In genomic region chr12:127381043-127381668, GRCh38 we compare ENCODE assay signal across 8 cellular contexts.
A peak's percentile ranks its signal among the peaks of the same experiment; 100 is the strongest.
DNase-seq lines count a peak whose midpoint lies in the region; ATAC-seq lines count a peak whose summit lies in the region.

No MANE protein-coding gene starts in this region.

- peak; percentile 73 for ATAC-seq in HG02852 (IDR thresholded peaks at IDR 0.05; ENCODE audit: unreplicated experiment)

- H2BK120ac ChIP-seq in trophoblast cell (ENCODE audit: insufficient read depth, low read length, poor library complexity) = no peak overlapping the region

- H4K8ac ChIP-seq in trophoblast cell (ENCODE audit: low read depth, low read length) = no peak overlapping the region

- no peaks in the 10 kb centered on the region for H3K79me1 ChIP-seq in trophoblast cell (ENCODE audit: low read length)

- H3K4me2 ChIP-seq in trophoblast cell (ENCODE audit: low read length) = peak overlapping the region; percentile 26

- no peaks in the 10 kb centered on the region for H3K27me3 ChIP-seq in trophoblast cell (ENCODE audit: insufficient read depth, low read length)

- H3K4me1 Mint-ChIP-seq in activated T-cell treated with anti-CD3 and anti-CD28 coated beads, Interleukin-2, amount 50 U/mL, for 24 hours (ENCODE audit: low read depth) = no peaks in the 10 kb centered on the region

- WGBS in trophoblast cell (ENCODE audit: extremely low coverage, insufficient coverage, insufficient read length) = no CpG with 5 or more reads among the region's 33 CpGs

- no peak overlapping the region for H3K4ac ChIP-seq in trophoblast cell (ENCODE audit: low read depth, low read length)

- no peak overlapping the region for H4K91ac ChIP-seq in trophoblast cell (ENCODE audit: low read depth, low read length)

- no peak overlapping the region for H3K27ac ChIP-seq in trophoblast cell (ENCODE audit: low read depth, low read length)

- H4K12ac ChIP-seq in trophoblast cell (ENCODE audit: low read depth, low read length) = no peak overlapping the region

- H3K18ac ChIP-seq in trophoblast cell (ENCODE audit: low read length) = no peak overlapping the region

- H2BK5ac ChIP-seq in trophoblast cell (ENCODE audit: low read depth, low read length, poor library complexity) = no peak overlapping the region

- no peaks in the 10 kb centered on the region for H3K9me3 Mint-ChIP-seq in activated T-cell treated with anti-CD3 and anti-CD28 coated beads, Interleukin-2, amount 50 U/mL, for 24 hours

- H3K4me3 Mint-ChIP-seq in activated T-cell treated with anti-CD3 and anti-CD28 coated beads, Interleukin-2, amount 50 U/mL, for 24 hours = no peak overlapping the region

- H3K79me2 ChIP-seq in trophoblast cell (ENCODE audit: control insufficient read depth, insufficient read depth, low read length, poor library complexity) = no peaks in the 10 kb centered on the region

- H3K27ac Mint-ChIP-seq in activated T-cell treated with anti-CD3 and anti-CD28 coated beads, Interleukin-2, amount 50 U/mL, for 24 hours = no peak overlapping the region

- no peak overlapping the region for H3K4me3 ChIP-seq in trophoblast cell (ENCODE audit: low read depth, low read length)

- no peak overlapping the region for H3K9ac ChIP-seq in trophoblast cell (ENCODE audit: low read length)

- H2AFZ ChIP-seq in trophoblast cell (ENCODE audit: insufficient read depth, low read length, poor library complexity) = no peak overlapping the region

- H3K27me3 Mint-ChIP-seq in activated T-cell treated with anti-CD3 and anti-CD28 coated beads, Interleukin-2, amount 50 U/mL, for 24 hours = peaks cover 15% of the 10 kb centered on the region

- H2BK12ac ChIP-seq in trophoblast cell (ENCODE audit: low read length) = no peak overlapping the region

- DNase-seq in NCI-H82 (lab: John Stamatoyannopoulos, UW) (peak; percentile 73), NCI-H82 treated with DMSO at 0.1 percent for 48 hours (lab: John Stamatoyannopoulos, UW; ENCODE audit: unreplicated experiment) (no peak), NCI-H345 (lab: John Stamatoyannopoulos, UW) (peak; percentile 66), germinal center (ENCODE audit: low spot score) (peak; percentile 36), trophoblast cell (peak in 1 of 2 donors; percentile 37), A172 (ENCODE audit: low spot score) (no peak)
- peak; percentile 55 for DNase-seq in activated T-cell treated with anti-CD3 and anti-CD28 coated beads, Interleukin-2, amount 50 U/mL, for 24 hours

- no peak overlapping the region for H3K23ac ChIP-seq in trophoblast cell (ENCODE audit: low read length)

- H2AK5ac ChIP-seq in trophoblast cell (ENCODE audit: low read length) = no peak overlapping the region

- peaks cover 0 to 2% of the 10 kb centered on the region in 2 experiments for H3K4me1 ChIP-seq in trophoblast cell (ENCODE audit: control insufficient read depth in 1 of 2, insufficient read depth in 2 of 2, low read length in 2 of 2)

- H3K36me3 ChIP-seq in trophoblast cell (ENCODE audit: control insufficient read depth in 1 of 2, insufficient read depth in 2 of 2, low read length in 2 of 2) = no peaks in the 10 kb centered on the region

- H3K14ac ChIP-seq in trophoblast cell (ENCODE audit: low read length) = no peak overlapping the region

- H3K36me3 Mint-ChIP-seq in activated T-cell treated with anti-CD3 and anti-CD28 coated beads, Interleukin-2, amount 50 U/mL, for 24 hours (ENCODE audit: low read depth) = no peaks in the 10 kb centered on the region

- H3K9me3 ChIP-seq in trophoblast cell (ENCODE audit: insufficient read depth, low read depth, low read length) = no peaks in the 10 kb centered on the region

Comparison
In these comparisons a context has a peak if more than half of its experiments do, and no peak if none do; other contexts are left out.
1. DNase-seq: peak in NCI-H82 (single experiment), NCI-H345 (single experiment), activated T-cell treated with anti-CD3 and anti-CD28 coated beads, Interleukin-2, amount 50 U/mL, for 24 hours (single experiment) and germinal center (single experiment); none in NCI-H82 treated with DMSO at 0.1 percent for 48 hours (single experiment) and A172 (single experiment).